Comparison of ENCODE assay signal across 17 cellular contexts in the genomic region with DNA sequence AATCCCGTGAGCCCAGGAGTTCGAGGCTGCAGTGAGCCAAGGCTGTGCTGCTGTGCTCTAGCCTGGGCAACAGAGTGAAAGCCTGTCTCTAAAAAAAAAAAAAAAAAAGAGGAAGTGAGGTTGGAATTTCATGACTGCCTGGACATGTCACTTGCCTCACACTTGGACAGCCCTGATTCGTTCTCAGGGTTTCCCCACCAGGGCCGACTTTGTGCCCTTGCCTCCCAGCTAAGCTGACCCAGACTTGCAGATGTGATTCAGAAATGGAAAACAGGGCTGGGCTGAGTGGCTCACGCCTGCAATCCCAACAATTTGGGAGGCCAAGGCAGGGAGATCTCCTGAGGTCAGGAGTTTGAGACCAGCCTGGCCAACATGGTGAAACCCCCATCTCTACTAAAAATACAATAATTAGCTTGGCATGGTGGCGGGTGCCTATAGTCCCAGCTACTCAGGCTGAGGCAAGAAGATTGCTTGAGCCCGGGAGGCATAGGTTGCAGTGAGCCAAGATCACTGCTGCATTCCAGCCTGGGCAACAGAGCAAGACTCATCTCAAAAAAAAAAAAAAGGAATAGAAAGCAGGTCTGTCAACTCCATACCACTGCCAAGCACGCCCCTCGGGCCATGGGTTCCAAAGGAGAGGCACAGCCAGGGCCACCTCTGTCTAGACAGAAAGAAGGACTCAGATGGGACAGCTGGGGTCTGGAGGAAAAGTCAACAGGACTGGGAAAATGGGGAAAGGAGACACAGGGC. TPM values are rescaled to one million over a fixed set of nuclear protein-coding genes. Genes with fewer than 3 reads are reported as not detected.
DNase-seq lines count a peak whose midpoint lies in the region; ATAC-seq and TF ChIP-seq lines count a peak whose summit lies in the region.
"Had no signal": no experiment of that assay in that cellular context is flagged by ENCODE, and none has a peak within 500 bp of the region (broad histone marks: within the 10 kb centered on the region; RNA-seq: fewer than 3 reads in every experiment).

No MANE protein-coding gene starts in this region.

- H2BK5ac ChIP-seq in neuronal stem cell (ENCODE audit: low read length): no peak overlapping the region

- no peak overlapping the region for H3K18ac ChIP-seq in neuronal stem cell (ENCODE audit: low read length)

- no peak overlapping the region for H2AK5ac ChIP-seq in neuronal stem cell (ENCODE audit: low read depth, low read length)

- no peaks in the 10 kb centered on the region for H3K79me1 ChIP-seq in neuronal stem cell (ENCODE audit: low read depth, low read length)

- no peak overlapping the region for H2AFZ ChIP-seq in neuronal stem cell (ENCODE audit: low read length)

- no peak overlapping the region for H2BK12ac ChIP-seq in neuronal stem cell (ENCODE audit: low read length)

- TF ChIP-seq CTCF in RWPE1 (conservative IDR thresholded peaks at IDR 0.05; ENCODE audit: low read depth) (no peak), foreskin keratinocyte (conservative IDR thresholded peaks at IDR 0.05) (no peak)

- H3K23ac ChIP-seq in neuronal stem cell (ENCODE audit: low read depth, low read length, poor library complexity): no peak overlapping the region

- CTCF ChIA-PET in RWPE1 (lab: Yijun Ruan, JAX): no interaction called here

- no CpG with 5 or more reads among the region's 9 CpGs for WGBS in neuronal stem cell (ENCODE audit: extremely low coverage in 2 of 2, insufficient read length in 2 of 2, insufficient replicate concordance in 1 of 2), 2 donors

- no peak overlapping the region for H4K91ac ChIP-seq in neuronal stem cell (ENCODE audit: low read depth, low read length, poor library complexity)

- H3K4me2 ChIP-seq in neuronal stem cell (ENCODE audit: insufficient read depth, low read length, poor library complexity, severe bottlenecking): no peak overlapping the region

- H3K4me1 ChIP-seq in foreskin keratinocyte (peaks cover 23% of the 10 kb centered on the region), neuronal stem cell (ENCODE audit: control insufficient read depth in 2 of 2, insufficient read depth in 1 of 2, low read depth in 1 of 2, low read length in 2 of 2) (peaks cover 0 to 14% of the 10 kb centered on the region in 2 donors)

- no peak overlapping the region for H3K4ac ChIP-seq in neuronal stem cell (ENCODE audit: low read length)

- peak; percentile 32 for ATAC-seq in foreskin keratinocyte
- no peak for ATAC-seq in HG02973 (IDR thresholded peaks at IDR 0.05; ENCODE audit: unreplicated experiment)
- ATAC-seq in GM21528 (IDR thresholded peaks at IDR 0.05; ENCODE audit: low FRiP score, unreplicated experiment): no peak
- no peak for ATAC-seq in HG02763 (IDR thresholded peaks at IDR 0.05; ENCODE audit: unreplicated experiment)
- ATAC-seq: left cardiac atrium had no signal

- POLR2A ChIA-PET in RWPE1 (lab: Yijun Ruan, JAX; ENCODE audit: low non-redundant PET): no interaction called here

- no peak overlapping the region for H3K9ac ChIP-seq in neuronal stem cell (ENCODE audit: low read depth, low read length, poor library complexity)

- H3K9me3 ChIP-seq in neuronal stem cell (replicated peaks in 1 of 2; ENCODE audit: control insufficient read depth in 2 of 2, insufficient read depth in 1 of 2, low read depth in 1 of 2, low read length in 2 of 2): peaks cover 3 to 5% of the 10 kb centered on the region in 2 donors
- H3K9me3 ChIP-seq: ovary had no signal

- H3K27me3 ChIP-seq in foreskin keratinocyte (no peaks in the 10 kb centered on the region), neuronal stem cell (ENCODE audit: control insufficient read depth in 3 of 3, insufficient read depth in 3 of 3, low read depth in 1 of 3, low read length in 3 of 3) (no peaks in the 10 kb centered on the region)
- H3K27me3 ChIP-seq: ovary had no signal

- H3K14ac ChIP-seq in neuronal stem cell (ENCODE audit: low read length): no peak overlapping the region

- no peaks in the 10 kb centered on the region for H3K36me3 ChIP-seq in neuronal stem cell (replicated peaks in 1 of 2; ENCODE audit: control insufficient read depth in 2 of 2, insufficient read depth in 2 of 2, low read length in 2 of 2)
- H3K36me3 ChIP-seq: ovary had no signal

- H4K8ac ChIP-seq in neuronal stem cell (ENCODE audit: low read depth, low read length): no peak overlapping the region

- H2BK15ac ChIP-seq in neuronal stem cell (ENCODE audit: low read length): no peak overlapping the region

- H2BK120ac ChIP-seq in neuronal stem cell (ENCODE audit: low read depth, low read length): no peak overlapping the region

- H3K27ac ChIP-seq in RWPE1: peak overlapping the region; percentile 60
- H3K27ac ChIP-seq in foreskin keratinocyte: peak overlapping the region; percentile 44
- no peak overlapping the region for H3K27ac ChIP-seq in neuronal stem cell (replicated peaks; ENCODE audit: low read length)
- H3K27ac ChIP-seq: dorsolateral prefrontal cortex, ovary had no signal

- DNase-seq in AML-193 (lab: John Stamatoyannopoulos, UW): peak; percentile 73 to 74
- DNase-seq in HCEC 1CT: peak; percentile 48
- peak; percentile 61 for DNase-seq in RWPE1 (ENCODE audit: low spot score)
- DNase-seq in foreskin keratinocyte: peak; percentile 86 to 92
- no peak for DNase-seq in neuronal stem cell (ENCODE audit: low spot score)
- DNase-seq: activated naive CD4-positive, alpha-beta T cell treated with anti-CD3 and anti-CD28 coated beads for 36 hours; dorsolateral prefrontal cortex; H9; hypothalamus; Karpas-422; left cardiac atrium; NCI-H187; ovary; SW 1271 had no signal

- no peak overlapping the region for H3K4me3 ChIP-seq in neuronal stem cell (ENCODE audit: low read length in 2 of 2)
- H3K4me3 ChIP-seq: dorsolateral prefrontal cortex, ovary had no signal

RNA-seq across cellular contexts. Expression of a gene that starts 46.9 kb away (rescaled TPM):
- total RNA-seq in foreskin keratinocyte: 5.2 and 6.3 TPM in 2 replicates
- polyA plus RNA-seq in foreskin keratinocyte: 8.8 and 13.1 TPM in 2 replicates
- 3.4 TPM for polyA plus RNA-seq in neuronal stem cell (2013, experiment 1 of 2)
- polyA plus RNA-seq in neuronal stem cell (2013, experiment 2 of 2): 3.6 TPM
